8 cellular contexts compared by ENCODE assay signal in the genomic region with DNA sequence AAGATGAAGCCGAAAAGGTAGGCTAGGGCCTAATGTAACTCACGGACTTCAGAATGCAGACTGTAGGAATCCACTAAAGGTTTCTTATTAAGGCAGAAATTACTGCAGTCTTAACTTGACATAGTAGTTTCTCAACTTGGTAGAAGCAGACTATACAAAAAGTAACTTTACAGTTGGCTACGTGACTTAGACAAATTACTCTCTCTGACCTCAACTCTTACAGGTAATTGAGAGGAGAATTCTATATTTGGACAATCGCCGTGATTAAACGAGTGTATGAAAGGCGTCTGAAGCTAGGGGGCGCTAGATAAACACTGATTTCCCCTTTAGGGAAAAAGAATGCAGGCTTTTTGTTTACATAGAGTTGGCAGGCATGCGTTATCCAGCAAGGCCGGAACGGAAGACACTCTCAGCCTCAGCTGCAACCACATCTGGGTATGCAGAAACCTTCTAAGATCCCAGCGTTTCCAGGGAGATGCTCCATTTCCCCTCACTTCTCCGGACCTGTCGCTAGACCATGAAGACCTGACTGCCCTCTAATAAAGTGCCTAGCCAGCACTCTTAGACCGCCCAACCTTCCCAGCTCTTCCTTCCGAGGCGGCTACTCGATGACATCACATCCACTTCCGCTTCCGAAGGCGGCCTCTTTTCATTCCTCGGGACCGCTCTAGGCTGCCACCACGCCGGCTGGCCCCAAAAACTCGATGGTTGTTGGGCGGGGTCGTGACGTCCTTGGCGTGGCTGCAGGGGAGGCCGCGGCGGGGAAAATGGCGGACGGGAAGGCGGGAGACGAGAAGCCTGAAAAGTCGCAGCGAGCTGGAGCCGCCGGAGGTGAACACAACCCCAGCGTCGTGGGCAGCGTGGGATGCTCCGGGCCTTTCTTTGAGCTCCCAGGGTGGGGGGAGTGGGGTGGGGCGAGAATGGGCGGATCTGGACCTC. TPM values are rescaled to one million over a fixed set of nuclear protein-coding genes. Genes with fewer than 3 reads are reported as not detected.
DNase-seq lines count a peak whose midpoint lies in the region; ATAC-seq and TF ChIP-seq lines count a peak whose summit lies in the region.

A gene with protein sequence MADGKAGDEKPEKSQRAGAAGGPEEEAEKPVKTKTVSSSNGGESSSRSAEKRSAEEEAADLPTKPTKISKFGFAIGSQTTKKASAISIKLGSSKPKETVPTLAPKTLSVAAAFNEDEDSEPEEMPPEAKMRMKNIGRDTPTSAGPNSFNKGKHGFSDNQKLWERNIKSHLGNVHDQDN (plus strand): TSS at position 732 of the 939 bp plus-strand sequence. CDS start 36 bp downstream, at position 768.

- peaks cover 0 to 20% (median 14%) of the 10 kb centered on the region in 4 donors for H3K4me1 ChIP-seq in liver (ENCODE audit: control insufficient read depth in 4 of 4, insufficient read depth in 4 of 4, low read length in 3 of 4)

- H3K27me3 Mint-ChIP-seq in CD14-positive monocyte (ENCODE audit: low read depth in 3 of 3): peaks cover 0 to 5% (median 4%) of the 10 kb centered on the region in 3 donors

- peak within 1 kb of the TSS; percentile 96 to 100 (median 99) for H3K27ac Mint-ChIP-seq in CD14-positive monocyte

- peak within 1 kb of the TSS; percentile 86 to 88 (median 86) for H3K4me3 ChIP-seq in liver (ENCODE audit: low read depth in 1 of 3, low read length in 3 of 3)

- peak; percentile 79 to 81 for TF ChIP-seq RAD21 in liver (IDR thresholded peaks at IDR 0.05)

- no peaks in the 10 kb centered on the region for H3K9me3 ChIP-seq in liver (ENCODE audit: control insufficient read depth in 4 of 4, low read length in 3 of 4)

- TF ChIP-seq CTCF in CD14-positive monocyte (IDR thresholded peaks at IDR 0.05) (peak; percentile 97), liver (IDR thresholded peaks at IDR 0.05; ENCODE audit: low read depth, low read length, missing input control) (peak; percentile 93)

- peaks cover 23% of the 10 kb centered on the region for H3K4me1 Mint-ChIP-seq in CD14-positive monocyte

- intact Hi-C loops in CD14-positive monocyte (cut with micrococcal nuclease): loop anchor here (5.0 to 10.0 kb wide), 3 partner anchors 114 to 1666 kb away; a partner anchor contains a TSS

- H3K9ac ChIP-seq in liver (ENCODE audit: low read depth in 1 of 2, low read length in 2 of 2): peak within 1 kb of the TSS; percentile 75 to 77

- H3K4me3 Mint-ChIP-seq in CD14-positive monocyte: peak within 1 kb of the TSS; percentile 95 to 99

- H3K27me3 ChIP-seq in liver (ENCODE audit: control insufficient read depth in 4 of 4, insufficient read depth in 4 of 4, low read length in 3 of 4): no peaks in the 10 kb centered on the region

- 2% methylated on average over 47 of the region's 47 CpGs for WGBS in liver

- peak; percentile 99 for DNase-seq in CD14-positive monocyte (ENCODE audit: low spot score)
- peak; percentile 99 for DNase-seq in NCI-H774 (lab: John Stamatoyannopoulos, UW)
- DNase-seq in activated CD4-positive, alpha-beta T cell treated with anti-CD3 and anti-CD28 coated beads, Interleukin-2, amount 50 U/mL, for 48 hours: peak; percentile 99
- DNase-seq in dermis microvascular lymphatic vessel endothelial cell (ENCODE audit: low read depth in 2 of 2): peak; percentile 98 to 100
- peak; percentile 98 for DNase-seq in stimulated activated CD4-positive, alpha-beta T cell treated with anti-CD3 and anti-CD28 coated beads, Interleukin-4, amount 100 ng/mL, for 4 hours

- H3K9me3 Mint-ChIP-seq in CD14-positive monocyte: peaks cover 0 to 3% (median 0%) of the 10 kb centered on the region in 7 donors

- peak within 1 kb of the TSS; percentile 82 to 84 for H3K27ac ChIP-seq in liver (ENCODE audit: low read depth in 1 of 2, low read length in 2 of 2)

- H3K36me3 Mint-ChIP-seq in CD14-positive monocyte: peaks cover 9 to 12% of the 10 kb centered on the region in 2 donors

- no peaks in the 10 kb centered on the region for H3K36me3 ChIP-seq in liver (ENCODE audit: control insufficient read depth in 4 of 4, insufficient read depth in 3 of 4, low read depth in 1 of 4, low read length in 3 of 4)

- ATAC-seq in GM19372 (IDR thresholded peaks at IDR 0.05; ENCODE audit: low read depth, unreplicated experiment): peak; percentile 83
- ATAC-seq in HG03565 (IDR thresholded peaks at IDR 0.05; ENCODE audit: unreplicated experiment): peak; percentile 79

TF ChIP-seq in liver, 16 proteins besides CTCF, POLR2A, EP300 and RAD21:
- TF ChIP-seq EGR1 (IDR thresholded peaks at IDR 0.05; ENCODE audit: low read depth in 2 of 2) (peak; percentile 55 to 91), HNF4A (conservative IDR thresholded peaks at IDR 0.05) (no peak), RXRA (IDR thresholded peaks at IDR 0.05) (peak in 1 of 2 donors; percentile 15), JUND (IDR thresholded peaks at IDR 0.05) (peak; percentile 91 to 98), YY1 (IDR thresholded peaks at IDR 0.05) (peak; percentile 99), FOXA2 (IDR thresholded peaks at IDR 0.05) (peak; percentile 57), HNF4G (IDR thresholded peaks at IDR 0.05) (peak; percentile 19), NR2F2 (IDR thresholded peaks at IDR 0.05) (peak; percentile 70), GABPA (IDR thresholded peaks at IDR 0.05 in 1 of 2, conservative IDR thresholded peaks at IDR 0.05 in 1 of 2) (peak; percentile 89 to 98), SP1 (IDR thresholded peaks at IDR 0.05) (peak; percentile 74), FOXA1 (IDR thresholded peaks at IDR 0.05) (peak; percentile 36), TAF1 (conservative IDR thresholded peaks at IDR 0.05) (peak; percentile 82)
- TF ChIP-seq, protein P1, sequence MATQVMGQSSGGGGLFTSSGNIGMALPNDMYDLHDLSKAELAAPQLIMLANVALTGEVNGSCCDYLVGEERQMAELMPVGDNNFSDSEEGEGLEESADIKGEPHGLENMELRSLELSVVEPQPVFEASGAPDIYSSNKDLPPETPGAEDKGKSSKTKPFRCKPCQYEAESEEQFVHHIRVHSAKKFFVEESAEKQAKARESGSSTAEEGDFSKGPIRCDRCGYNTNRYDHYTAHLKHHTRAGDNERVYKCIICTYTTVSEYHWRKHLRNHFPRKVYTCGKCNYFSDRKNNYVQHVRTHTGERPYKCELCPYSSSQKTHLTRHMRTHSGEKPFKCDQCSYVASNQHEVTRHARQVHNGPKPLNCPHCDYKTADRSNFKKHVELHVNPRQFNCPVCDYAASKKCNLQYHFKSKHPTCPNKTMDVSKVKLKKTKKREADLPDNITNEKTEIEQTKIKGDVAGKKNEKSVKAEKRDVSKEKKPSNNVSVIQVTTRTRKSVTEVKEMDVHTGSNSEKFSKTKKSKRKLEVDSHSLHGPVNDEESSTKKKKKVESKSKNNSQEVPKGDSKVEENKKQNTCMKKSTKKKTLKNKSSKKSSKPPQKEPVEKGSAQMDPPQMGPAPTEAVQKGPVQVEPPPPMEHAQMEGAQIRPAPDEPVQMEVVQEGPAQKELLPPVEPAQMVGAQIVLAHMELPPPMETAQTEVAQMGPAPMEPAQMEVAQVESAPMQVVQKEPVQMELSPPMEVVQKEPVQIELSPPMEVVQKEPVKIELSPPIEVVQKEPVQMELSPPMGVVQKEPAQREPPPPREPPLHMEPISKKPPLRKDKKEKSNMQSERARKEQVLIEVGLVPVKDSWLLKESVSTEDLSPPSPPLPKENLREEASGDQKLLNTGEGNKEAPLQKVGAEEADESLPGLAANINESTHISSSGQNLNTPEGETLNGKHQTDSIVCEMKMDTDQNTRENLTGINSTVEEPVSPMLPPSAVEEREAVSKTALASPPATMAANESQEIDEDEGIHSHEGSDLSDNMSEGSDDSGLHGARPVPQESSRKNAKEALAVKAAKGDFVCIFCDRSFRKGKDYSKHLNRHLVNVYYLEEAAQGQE (IDR thresholded peaks at IDR 0.05): peak; percentile 75
- TF ChIP-seq, protein P2, sequence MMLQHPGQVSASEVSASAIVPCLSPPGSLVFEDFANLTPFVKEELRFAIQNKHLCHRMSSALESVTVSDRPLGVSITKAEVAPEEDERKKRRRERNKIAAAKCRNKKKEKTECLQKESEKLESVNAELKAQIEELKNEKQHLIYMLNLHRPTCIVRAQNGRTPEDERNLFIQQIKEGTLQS (IDR thresholded peaks at IDR 0.05): peak; percentile 88
- TF ChIP-seq, protein P3, sequence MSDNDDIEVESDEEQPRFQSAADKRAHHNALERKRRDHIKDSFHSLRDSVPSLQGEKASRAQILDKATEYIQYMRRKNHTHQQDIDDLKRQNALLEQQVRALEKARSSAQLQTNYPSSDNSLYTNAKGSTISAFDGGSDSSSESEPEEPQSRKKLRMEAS (IDR thresholded peaks at IDR 0.05): peak; percentile 94
- TF ChIP-seq, protein P4, sequence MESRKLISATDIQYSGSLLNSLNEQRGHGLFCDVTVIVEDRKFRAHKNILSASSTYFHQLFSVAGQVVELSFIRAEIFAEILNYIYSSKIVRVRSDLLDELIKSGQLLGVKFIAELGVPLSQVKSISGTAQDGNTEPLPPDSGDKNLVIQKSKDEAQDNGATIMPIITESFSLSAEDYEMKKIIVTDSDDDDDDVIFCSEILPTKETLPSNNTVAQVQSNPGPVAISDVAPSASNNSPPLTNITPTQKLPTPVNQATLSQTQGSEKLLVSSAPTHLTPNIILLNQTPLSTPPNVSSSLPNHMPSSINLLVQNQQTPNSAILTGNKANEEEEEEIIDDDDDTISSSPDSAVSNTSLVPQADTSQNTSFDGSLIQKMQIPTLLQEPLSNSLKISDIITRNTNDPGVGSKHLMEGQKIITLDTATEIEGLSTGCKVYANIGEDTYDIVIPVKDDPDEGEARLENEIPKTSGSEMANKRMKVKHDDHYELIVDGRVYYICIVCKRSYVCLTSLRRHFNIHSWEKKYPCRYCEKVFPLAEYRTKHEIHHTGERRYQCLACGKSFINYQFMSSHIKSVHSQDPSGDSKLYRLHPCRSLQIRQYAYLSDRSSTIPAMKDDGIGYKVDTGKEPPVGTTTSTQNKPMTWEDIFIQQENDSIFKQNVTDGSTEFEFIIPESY (IDR thresholded peaks at IDR 0.05): peak; percentile 87

RNA-seq across cellular contexts. Expression of the gene that starts here (rescaled TPM):
- polyA plus RNA-seq in CD14-positive monocyte (10 to 100 TPM; 57.4 to 68.2 TPM), liver (10 to 100 TPM; 28.2 to 34.7 TPM)
- total RNA-seq in dermis microvascular lymphatic vessel endothelial cell (57.0 and 62.5 TPM in 2 replicates), liver (10 to 100 TPM; 34.2 to 59.3 TPM)

Comparison
In these comparisons a context has a peak if more than half of its experiments do, and no peak if none do; other contexts are left out.
1. Peak in every context shown above with its lines: DNase-seq, ATAC-seq, H3K4me3 ChIP-seq and H3K27ac ChIP-seq.